Comparison of ENCODE assay signal across 1 cellular context in the genomic region with DNA sequence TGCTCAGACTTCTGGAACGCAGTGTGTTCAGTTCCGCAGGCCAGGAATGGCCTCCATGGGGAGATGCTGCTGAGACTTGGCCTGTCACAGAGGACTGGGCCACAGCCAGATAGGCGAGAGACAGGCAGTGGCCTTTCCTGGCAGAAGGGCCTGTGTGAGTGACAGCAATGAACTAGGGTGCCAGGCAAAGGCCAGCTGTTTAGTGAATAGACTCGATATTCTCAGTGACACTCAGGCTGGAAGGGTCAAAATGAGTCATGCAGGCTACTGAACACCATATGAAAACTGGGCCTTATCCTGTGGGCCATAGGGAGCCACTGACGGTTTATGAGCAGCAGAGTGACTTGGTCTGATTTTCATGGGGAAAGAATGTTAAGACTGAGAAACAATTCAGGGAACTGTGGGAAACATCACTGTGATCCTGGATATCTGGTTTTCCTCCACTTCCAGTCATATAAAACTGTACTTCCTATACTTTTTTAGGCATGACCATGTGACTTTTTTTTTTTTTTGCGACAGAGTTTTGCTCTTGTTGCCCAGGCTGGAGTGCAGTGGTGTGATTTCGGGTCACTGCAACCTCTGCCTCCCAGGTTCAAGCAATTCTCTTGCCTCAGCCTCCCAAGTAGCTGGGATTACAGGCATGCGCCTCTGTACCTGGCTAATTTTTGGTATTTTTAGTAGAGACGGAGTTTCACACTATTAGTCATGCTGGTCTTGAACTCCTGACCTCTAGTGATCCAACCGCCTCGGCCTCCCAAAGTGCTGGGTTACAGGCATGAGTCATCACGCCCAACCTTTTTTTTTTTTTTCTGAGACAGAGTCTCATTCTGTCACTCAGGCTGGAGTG.
TF ChIP-seq lines count a peak whose summit lies in the region.

No MANE protein-coding gene starts in this region.

TF ChIP-seq in K562, 482 proteins besides CTCF, POLR2A, EP300 and RAD21 (continued from another document and continues in another):
- TF ChIP-seq, protein P1, sequence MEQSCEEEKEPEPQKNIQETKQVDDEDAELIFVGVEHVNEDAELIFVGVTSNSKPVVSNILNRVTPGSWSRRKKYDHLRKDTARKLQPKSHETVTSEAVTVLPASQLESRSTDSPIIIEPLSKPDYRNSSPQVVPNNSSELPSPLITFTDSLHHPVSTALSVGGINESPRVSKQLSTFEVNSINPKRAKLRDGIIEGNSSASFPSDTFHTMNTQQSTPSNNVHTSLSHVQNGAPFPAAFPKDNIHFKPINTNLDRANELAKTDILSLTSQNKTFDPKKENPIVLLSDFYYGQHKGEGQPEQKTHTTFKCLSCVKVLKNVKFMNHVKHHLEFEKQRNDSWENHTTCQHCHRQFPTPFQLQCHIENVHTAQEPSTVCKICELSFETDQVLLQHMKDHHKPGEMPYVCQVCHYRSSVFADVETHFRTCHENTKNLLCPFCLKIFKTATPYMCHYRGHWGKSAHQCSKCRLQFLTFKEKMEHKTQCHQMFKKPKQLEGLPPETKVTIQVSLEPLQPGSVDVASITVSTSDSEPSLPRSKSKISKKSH (CRISPR knock-in tag; IDR thresholded peaks at IDR 0.05) = no peak
- peak; percentile 57; the same call in 1 of the 2 replicates for TF ChIP-seq RAD51 (IDR thresholded peaks at IDR 0.05; ENCODE audit: borderline replicate concordance, low read depth)
- TF ChIP-seq, protein P2, sequence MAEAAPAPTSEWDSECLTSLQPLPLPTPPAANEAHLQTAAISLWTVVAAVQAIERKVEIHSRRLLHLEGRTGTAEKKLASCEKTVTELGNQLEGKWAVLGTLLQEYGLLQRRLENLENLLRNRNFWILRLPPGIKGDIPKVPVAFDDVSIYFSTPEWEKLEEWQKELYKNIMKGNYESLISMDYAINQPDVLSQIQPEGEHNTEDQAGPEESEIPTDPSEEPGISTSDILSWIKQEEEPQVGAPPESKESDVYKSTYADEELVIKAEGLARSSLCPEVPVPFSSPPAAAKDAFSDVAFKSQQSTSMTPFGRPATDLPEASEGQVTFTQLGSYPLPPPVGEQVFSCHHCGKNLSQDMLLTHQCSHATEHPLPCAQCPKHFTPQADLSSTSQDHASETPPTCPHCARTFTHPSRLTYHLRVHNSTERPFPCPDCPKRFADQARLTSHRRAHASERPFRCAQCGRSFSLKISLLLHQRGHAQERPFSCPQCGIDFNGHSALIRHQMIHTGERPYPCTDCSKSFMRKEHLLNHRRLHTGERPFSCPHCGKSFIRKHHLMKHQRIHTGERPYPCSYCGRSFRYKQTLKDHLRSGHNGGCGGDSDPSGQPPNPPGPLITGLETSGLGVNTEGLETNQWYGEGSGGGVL (CRISPR knock-in tag; IDR thresholded peaks at IDR 0.05) = no peak
- no peak for TF ChIP-seq PPARD (CRISPR knock-in tag; IDR thresholded peaks at IDR 0.05)
- no peak for TF ChIP-seq CBX5 (IDR thresholded peaks at IDR 0.05; ENCODE audit: borderline replicate concordance, low read depth)
- TF ChIP-seq ZEB2 (IDR thresholded peaks at IDR 0.05) = 0 out of 2 replicates have a peak, but pooled peaks have one; percentile 37
- TF ChIP-seq, protein P3, sequence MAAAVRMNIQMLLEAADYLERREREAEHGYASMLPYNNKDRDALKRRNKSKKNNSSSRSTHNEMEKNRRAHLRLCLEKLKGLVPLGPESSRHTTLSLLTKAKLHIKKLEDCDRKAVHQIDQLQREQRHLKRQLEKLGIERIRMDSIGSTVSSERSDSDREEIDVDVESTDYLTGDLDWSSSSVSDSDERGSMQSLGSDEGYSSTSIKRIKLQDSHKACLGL (CRISPR knock-in tag; IDR thresholded peaks at IDR 0.05; ENCODE audit: borderline replicate concordance, poor library complexity, severe bottlenecking) = no peak
- no peak for TF ChIP-seq ZFPM2 (CRISPR knock-in tag; IDR thresholded peaks at IDR 0.05)
- no peak for TF ChIP-seq NCOA1 (IDR thresholded peaks at IDR 0.05; ENCODE audit: low read depth)
- no peak for TF ChIP-seq ZBED1 (IDR thresholded peaks at IDR 0.05)
- no peak for TF ChIP-seq U2AF2 (optimal IDR thresholded peaks at IDR 0.05; ENCODE audit: low read depth, low read length)
- no peak for TF ChIP-seq ZNF764 (CRISPR knock-in tag; IDR thresholded peaks at IDR 0.05; ENCODE audit: low read depth)
- no peak for TF ChIP-seq XRCC3 (IDR thresholded peaks at IDR 0.05)
- TF ChIP-seq ZNF239 (CRISPR knock-in tag; IDR thresholded peaks at IDR 0.05) = no peak
- TF ChIP-seq MYNN (IDR thresholded peaks at IDR 0.05) = no peak
- no peak for TF ChIP-seq MYNN (CRISPR knock-in tag; IDR thresholded peaks at IDR 0.05)
- TF ChIP-seq, protein P4, sequence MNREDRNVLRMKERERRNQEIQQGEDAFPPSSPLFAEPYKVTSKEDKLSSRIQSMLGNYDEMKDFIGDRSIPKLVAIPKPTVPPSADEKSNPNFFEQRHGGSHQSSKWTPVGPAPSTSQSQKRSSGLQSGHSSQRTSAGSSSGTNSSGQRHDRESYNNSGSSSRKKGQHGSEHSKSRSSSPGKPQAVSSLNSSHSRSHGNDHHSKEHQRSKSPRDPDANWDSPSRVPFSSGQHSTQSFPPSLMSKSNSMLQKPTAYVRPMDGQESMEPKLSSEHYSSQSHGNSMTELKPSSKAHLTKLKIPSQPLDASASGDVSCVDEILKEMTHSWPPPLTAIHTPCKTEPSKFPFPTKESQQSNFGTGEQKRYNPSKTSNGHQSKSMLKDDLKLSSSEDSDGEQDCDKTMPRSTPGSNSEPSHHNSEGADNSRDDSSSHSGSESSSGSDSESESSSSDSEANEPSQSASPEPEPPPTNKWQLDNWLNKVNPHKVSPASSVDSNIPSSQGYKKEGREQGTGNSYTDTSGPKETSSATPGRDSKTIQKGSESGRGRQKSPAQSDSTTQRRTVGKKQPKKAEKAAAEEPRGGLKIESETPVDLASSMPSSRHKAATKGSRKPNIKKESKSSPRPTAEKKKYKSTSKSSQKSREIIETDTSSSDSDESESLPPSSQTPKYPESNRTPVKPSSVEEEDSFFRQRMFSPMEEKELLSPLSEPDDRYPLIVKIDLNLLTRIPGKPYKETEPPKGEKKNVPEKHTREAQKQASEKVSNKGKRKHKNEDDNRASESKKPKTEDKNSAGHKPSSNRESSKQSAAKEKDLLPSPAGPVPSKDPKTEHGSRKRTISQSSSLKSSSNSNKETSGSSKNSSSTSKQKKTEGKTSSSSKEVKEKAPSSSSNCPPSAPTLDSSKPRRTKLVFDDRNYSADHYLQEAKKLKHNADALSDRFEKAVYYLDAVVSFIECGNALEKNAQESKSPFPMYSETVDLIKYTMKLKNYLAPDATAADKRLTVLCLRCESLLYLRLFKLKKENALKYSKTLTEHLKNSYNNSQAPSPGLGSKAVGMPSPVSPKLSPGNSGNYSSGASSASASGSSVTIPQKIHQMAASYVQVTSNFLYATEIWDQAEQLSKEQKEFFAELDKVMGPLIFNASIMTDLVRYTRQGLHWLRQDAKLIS (CRISPR knock-in tag; IDR thresholded peaks at IDR 0.05) = no peak
- TF ChIP-seq GTF2E2 (tag; IDR thresholded peaks at IDR 0.05) = no peak
- TF ChIP-seq, protein P5, sequence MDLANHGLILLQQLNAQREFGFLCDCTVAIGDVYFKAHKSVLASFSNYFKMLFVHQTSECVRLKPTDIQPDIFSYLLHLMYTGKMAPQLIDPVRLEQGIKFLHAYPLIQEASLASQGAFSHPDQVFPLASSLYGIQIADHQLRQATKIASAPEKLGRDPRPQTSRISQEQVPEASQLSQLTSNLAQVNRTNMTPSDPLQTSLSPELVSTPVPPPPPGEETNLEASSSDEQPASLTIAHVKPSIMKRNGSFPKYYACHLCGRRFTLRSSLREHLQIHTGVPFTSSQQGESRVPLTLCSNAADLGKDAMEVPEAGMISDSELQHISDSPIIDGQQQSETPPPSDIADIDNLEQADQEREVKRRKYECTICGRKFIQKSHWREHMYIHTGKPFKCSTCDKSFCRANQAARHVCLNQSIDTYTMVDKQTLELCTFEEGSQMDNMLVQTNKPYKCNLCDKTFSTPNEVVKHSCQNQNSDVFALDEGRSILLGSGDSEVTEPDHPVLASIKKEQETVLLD (IDR thresholded peaks at IDR 0.05) = no peak
- TF ChIP-seq ZNF436 (CRISPR knock-in tag; IDR thresholded peaks at IDR 0.05) = no peak
- TF ChIP-seq PRMT5 (CRISPR knock-in tag; IDR thresholded peaks at IDR 0.05) = no peak
- peak; percentile 60 for TF ChIP-seq CBFA2T2 (conservative IDR thresholded peaks at IDR 0.05)
- TF ChIP-seq TRIM28 (IDR thresholded peaks at IDR 0.05) = 0 out of 2 replicates have a peak, but pooled peaks have one; percentile 42
- TF ChIP-seq WHSC1 (IDR thresholded peaks at IDR 0.05; ENCODE audit: low read length) = no peak
- peak; percentile 57 for TF ChIP-seq FOS (IDR thresholded peaks at IDR 0.05; ENCODE audit: extremely low read depth, insufficient read length)
- no peak for TF ChIP-seq RUNX1 (IDR thresholded peaks at IDR 0.05; ENCODE audit: low read depth)
- peak; percentile 98 for TF ChIP-seq RBM25 (IDR thresholded peaks at IDR 0.05; ENCODE audit: low read depth, low read length, severe bottlenecking)
- no peak for TF ChIP-seq ZNF780A (CRISPR knock-in tag; IDR thresholded peaks at IDR 0.05)
- TF ChIP-seq, protein P6, sequence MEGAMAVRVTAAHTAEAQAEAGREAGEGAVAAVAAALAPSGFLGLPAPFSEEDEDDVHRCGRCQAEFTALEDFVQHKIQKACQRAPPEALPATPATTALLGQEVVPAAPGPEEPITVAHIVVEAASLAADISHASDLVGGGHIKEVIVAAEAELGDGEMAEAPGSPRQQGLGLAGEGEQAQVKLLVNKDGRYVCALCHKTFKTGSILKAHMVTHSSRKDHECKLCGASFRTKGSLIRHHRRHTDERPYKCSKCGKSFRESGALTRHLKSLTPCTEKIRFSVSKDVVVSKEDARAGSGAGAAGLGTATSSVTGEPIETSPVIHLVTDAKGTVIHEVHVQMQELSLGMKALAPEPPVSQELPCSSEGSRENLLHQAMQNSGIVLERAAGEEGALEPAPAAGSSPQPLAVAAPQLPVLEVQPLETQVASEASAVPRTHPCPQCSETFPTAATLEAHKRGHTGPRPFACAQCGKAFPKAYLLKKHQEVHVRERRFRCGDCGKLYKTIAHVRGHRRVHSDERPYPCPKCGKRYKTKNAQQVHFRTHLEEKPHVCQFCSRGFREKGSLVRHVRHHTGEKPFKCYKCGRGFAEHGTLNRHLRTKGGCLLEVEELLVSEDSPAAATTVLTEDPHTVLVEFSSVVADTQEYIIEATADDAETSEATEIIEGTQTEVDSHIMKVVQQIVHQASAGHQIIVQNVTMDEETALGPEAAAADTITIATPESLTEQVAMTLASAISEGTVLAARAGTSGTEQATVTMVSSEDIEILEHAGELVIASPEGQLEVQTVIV (CRISPR knock-in tag; IDR thresholded peaks at IDR 0.05; ENCODE audit: borderline replicate concordance) = no peak
- peak; percentile 97 for TF ChIP-seq FOSL1 (tag; conservative IDR thresholded peaks at IDR 0.05)
- TF ChIP-seq, protein P7, sequence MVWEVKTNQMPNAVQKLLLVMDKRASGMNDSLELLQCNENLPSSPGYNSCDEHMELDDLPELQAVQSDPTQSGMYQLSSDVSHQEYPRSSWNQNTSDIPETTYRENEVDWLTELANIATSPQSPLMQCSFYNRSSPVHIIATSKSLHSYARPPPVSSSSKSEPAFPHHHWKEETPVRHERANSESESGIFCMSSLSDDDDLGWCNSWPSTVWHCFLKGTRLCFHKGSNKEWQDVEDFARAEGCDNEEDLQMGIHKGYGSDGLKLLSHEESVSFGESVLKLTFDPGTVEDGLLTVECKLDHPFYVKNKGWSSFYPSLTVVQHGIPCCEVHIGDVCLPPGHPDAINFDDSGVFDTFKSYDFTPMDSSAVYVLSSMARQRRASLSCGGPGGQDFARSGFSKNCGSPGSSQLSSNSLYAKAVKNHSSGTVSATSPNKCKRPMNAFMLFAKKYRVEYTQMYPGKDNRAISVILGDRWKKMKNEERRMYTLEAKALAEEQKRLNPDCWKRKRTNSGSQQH (CRISPR knock-in tag; IDR thresholded peaks at IDR 0.05) = 0 out of 2 replicates have a peak, but pooled peaks have one; percentile 11
- no peak for TF ChIP-seq EHMT2 (IDR thresholded peaks at IDR 0.05)
- TF ChIP-seq, protein P8, sequence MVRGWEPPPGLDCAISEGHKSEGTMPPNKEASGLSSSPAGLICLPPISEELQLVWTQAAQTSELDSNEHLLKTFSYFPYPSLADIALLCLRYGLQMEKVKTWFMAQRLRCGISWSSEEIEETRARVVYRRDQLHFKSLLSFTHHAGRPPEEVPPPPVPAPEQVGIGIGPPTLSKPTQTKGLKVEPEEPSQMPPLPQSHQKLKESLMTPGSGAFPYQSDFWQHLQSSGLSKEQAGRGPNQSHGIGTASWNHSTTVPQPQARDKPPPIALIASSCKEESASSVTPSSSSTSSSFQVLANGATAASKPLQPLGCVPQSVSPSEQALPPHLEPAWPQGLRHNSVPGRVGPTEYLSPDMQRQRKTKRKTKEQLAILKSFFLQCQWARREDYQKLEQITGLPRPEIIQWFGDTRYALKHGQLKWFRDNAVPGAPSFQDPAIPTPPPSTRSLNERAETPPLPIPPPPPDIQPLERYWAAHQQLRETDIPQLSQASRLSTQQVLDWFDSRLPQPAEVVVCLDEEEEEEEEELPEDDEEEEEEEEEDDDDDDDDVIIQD (CRISPR knock-in tag; IDR thresholded peaks at IDR 0.05) = no peak
- no peak for TF ChIP-seq SAFB (IDR thresholded peaks at IDR 0.05; ENCODE audit: borderline replicate concordance, low read depth, low read length)
- no peak for TF ChIP-seq ZNF324 (CRISPR knock-in tag; IDR thresholded peaks at IDR 0.05)
- TF ChIP-seq RFX7 (CRISPR knock-in tag; IDR thresholded peaks at IDR 0.05) = no peak
- peak; percentile 86 for TF ChIP-seq ATF7 (IDR thresholded peaks at IDR 0.05)
- no peak for TF ChIP-seq ZNF175 (CRISPR knock-in tag; IDR thresholded peaks at IDR 0.05; ENCODE audit: low read depth)
- no peak for TF ChIP-seq KAT2B (IDR thresholded peaks at IDR 0.05; ENCODE audit: low read depth, low read length)
- no peak for TF ChIP-seq ETS2 (tag; IDR thresholded peaks at IDR 0.05; ENCODE audit: borderline replicate concordance, poor library complexity, severe bottlenecking)
- TF ChIP-seq, protein P9, sequence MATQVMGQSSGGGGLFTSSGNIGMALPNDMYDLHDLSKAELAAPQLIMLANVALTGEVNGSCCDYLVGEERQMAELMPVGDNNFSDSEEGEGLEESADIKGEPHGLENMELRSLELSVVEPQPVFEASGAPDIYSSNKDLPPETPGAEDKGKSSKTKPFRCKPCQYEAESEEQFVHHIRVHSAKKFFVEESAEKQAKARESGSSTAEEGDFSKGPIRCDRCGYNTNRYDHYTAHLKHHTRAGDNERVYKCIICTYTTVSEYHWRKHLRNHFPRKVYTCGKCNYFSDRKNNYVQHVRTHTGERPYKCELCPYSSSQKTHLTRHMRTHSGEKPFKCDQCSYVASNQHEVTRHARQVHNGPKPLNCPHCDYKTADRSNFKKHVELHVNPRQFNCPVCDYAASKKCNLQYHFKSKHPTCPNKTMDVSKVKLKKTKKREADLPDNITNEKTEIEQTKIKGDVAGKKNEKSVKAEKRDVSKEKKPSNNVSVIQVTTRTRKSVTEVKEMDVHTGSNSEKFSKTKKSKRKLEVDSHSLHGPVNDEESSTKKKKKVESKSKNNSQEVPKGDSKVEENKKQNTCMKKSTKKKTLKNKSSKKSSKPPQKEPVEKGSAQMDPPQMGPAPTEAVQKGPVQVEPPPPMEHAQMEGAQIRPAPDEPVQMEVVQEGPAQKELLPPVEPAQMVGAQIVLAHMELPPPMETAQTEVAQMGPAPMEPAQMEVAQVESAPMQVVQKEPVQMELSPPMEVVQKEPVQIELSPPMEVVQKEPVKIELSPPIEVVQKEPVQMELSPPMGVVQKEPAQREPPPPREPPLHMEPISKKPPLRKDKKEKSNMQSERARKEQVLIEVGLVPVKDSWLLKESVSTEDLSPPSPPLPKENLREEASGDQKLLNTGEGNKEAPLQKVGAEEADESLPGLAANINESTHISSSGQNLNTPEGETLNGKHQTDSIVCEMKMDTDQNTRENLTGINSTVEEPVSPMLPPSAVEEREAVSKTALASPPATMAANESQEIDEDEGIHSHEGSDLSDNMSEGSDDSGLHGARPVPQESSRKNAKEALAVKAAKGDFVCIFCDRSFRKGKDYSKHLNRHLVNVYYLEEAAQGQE (CRISPR knock-in tag; IDR thresholded peaks at IDR 0.05; ENCODE audit: low read depth) = no peak
- TF ChIP-seq ZSCAN29 (IDR thresholded peaks at IDR 0.05) = no peak
- no peak for TF ChIP-seq TFAM (CRISPR knock-in tag; conservative IDR thresholded peaks at IDR 0.05)
- peak in 1 of 2 experiments; percentile 54; a peak in 1 of 4 replicates for TF ChIP-seq HDAC1 (IDR thresholded peaks at IDR 0.05)
- TF ChIP-seq NUFIP1 (IDR thresholded peaks at IDR 0.05; ENCODE audit: partially characterized antibody) = no peak
